In the genomic region with DNA sequence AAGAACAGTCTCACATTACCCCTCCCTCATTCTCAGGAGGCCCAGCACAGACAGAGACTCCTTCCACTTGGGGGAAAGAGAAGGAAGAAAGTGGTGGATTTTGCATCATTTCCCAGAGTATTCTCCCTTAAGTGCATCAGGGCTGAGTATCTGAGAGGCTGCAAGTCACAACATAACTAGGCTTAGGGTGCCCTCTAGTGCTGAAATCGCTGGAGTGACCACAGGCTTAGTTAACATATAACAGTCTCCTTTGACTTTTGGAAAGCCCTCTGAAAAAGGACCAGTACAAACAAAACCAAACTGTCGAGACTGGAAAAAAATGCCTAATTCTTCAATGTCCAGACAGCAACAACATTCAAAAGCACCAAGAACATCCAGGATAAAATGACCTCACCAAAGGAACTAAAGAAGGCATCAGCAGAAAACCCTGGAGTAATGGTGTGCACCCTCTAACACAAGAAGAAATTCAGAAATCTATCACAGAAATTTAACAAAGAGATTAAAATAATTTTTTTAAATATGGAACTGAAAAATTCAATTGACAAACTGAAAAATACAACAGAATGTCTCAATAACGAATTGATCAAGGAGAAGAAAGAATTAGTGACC, we compare ENCODE assay signal across 8 cellular contexts.
DNase-seq lines count a peak whose midpoint lies in the region; ATAC-seq, FAIRE-seq and TF ChIP-seq lines count a peak whose summit lies in the region.

No MANE protein-coding gene starts in this region.

- H3K79me1 ChIP-seq in IMR-90 (ENCODE audit: low read depth in 1 of 2, low read length in 2 of 2), result no peaks in the 10 kb centered on the region

- BruUV-seq in IMR-90 (replicated peaks; lab: Mats Ljungman, UMichigan) (no TSS peak), OCI-LY7 (replicated peaks; lab: Mats Ljungman, UMichigan) (no TSS peak), HepG2 (replicated peaks; lab: Mats Ljungman, UMichigan) (no TSS peak)

- no peaks in the 10 kb centered on the region for H3K9me1 ChIP-seq in IMR-90 (ENCODE audit: insufficient read depth, low read length)

- H3K9me3 ChIP-seq in IMR-90 (ENCODE audit: control insufficient read depth, insufficient read depth, low read length) (no peaks in the 10 kb centered on the region), OCI-LY7 (ENCODE audit: low read length) (no peaks in the 10 kb centered on the region), HepG2 (ENCODE audit: low read length) (no peaks in the 10 kb centered on the region), aorta (ENCODE audit: control insufficient read depth, low read length) (no peaks in the 10 kb centered on the region)

- ATAC-seq in IMR-90 (ENCODE audit: low read depth) (peak; percentile 91), HepG2 (peak; percentile 98), aorta (ENCODE audit: low FRiP score) (no peak)

- DNase-seq in GM04503 (ENCODE audit: low read depth) (peak; percentile 13), H4 (ENCODE audit: low spot score) (peak; percentile 75), IMR-90 (peak; percentile 69), OCI-LY7 (ENCODE audit: low spot score) (peak; percentile 73), HepG2 (ENCODE audit: low spot score) (peak; percentile 63), aorta (no peak)

- H3K36me3 Mint-ChIP-seq in brain, result no peaks in the 10 kb centered on the region

- peaks cover 13 to 70% (median 29%) of the 10 kb centered on the region in 5 experiments for H3K9me3 Mint-ChIP-seq in brain

- no peak overlapping the region for H2BK20ac ChIP-seq in IMR-90 (ENCODE audit: low read depth, low read length)

- no peaks in the 10 kb centered on the region for H3K27me3 Mint-ChIP-seq in brain

- WGBS in IMR-90 (ENCODE audit: extremely low coverage in 2 of 2, insufficient read length in 1 of 2), 2 experiments, result 0% methylated on average over 1 of the region's 3 CpGs; no CpG with 5 or more reads in 1 of the 2 experiments
- 1% methylated on average over 3 of the region's 3 CpGs for WGBS in HepG2 (ENCODE audit: low lambda C conversion rate)
- WGBS in aorta, 2 donors, result 0 to 13% methylated on average over 3 of the region's 3 CpGs

- H2BK15ac ChIP-seq in IMR-90 (ENCODE audit: low read depth, low read length), result no peak overlapping the region

- H3K36me3 ChIP-seq in IMR-90 (ENCODE audit: control insufficient read depth, insufficient read depth, low read length) (no peaks in the 10 kb centered on the region), OCI-LY7 (ENCODE audit: insufficient read depth, low read length) (no peaks in the 10 kb centered on the region), HepG2 (replicated peaks in 1 of 2; ENCODE audit: control insufficient read depth in 1 of 2, insufficient read depth in 2 of 2, low read length in 2 of 2) (no peaks in the 10 kb centered on the region), aorta (ENCODE audit: control insufficient read depth in 1 of 2, insufficient read depth in 2 of 2, low read length in 1 of 2) (no peaks in the 10 kb centered on the region)

- no peaks in the 10 kb centered on the region for H3K4me1 Mint-ChIP-seq in brain

- H3K14ac ChIP-seq in IMR-90 (replicated peaks; ENCODE audit: low read depth, low read length), result no peak overlapping the region

- CTCF ChIA-PET in IMR-90 (lab: Yijun Ruan, JAX) (interaction anchor here (0.6 kb wide), 1 partner anchor 351 kb away, joined by 3 read pairs; no protein-coding TSS in a partner anchor), OCI-LY7 (lab: Charles Lee; ENCODE audit: unreplicated experiment) (no interaction called here), HepG2 (lab: Yijun Ruan, JAX; ENCODE audit: low intra/inter-chr PET ratio, low total read pairs) (interaction anchor here (1.6 kb wide), 1 partner anchor 1256 kb away, joined by 16 read pairs; no protein-coding TSS in a partner anchor)

- H2AK9ac ChIP-seq in IMR-90 (replicated peaks; ENCODE audit: low read depth, low read length, poor library complexity), result no peak overlapping the region

- H3K4me1 ChIP-seq in IMR-90 (ENCODE audit: control insufficient read depth, insufficient read depth, low read length) (no peaks in the 10 kb centered on the region), OCI-LY7 (ENCODE audit: insufficient read depth, low read length, poor library complexity, severe bottlenecking) (no peaks in the 10 kb centered on the region), HepG2 (ENCODE audit: insufficient read depth, low read length) (no peaks in the 10 kb centered on the region), aorta (ENCODE audit: control insufficient read depth in 1 of 2, insufficient read depth in 2 of 2, low read length in 2 of 2) (no peaks in the 10 kb centered on the region)

- H2AFZ ChIP-seq in IMR-90 (replicated peaks; ENCODE audit: low read length, poor library complexity), result no peak overlapping the region
- H2AFZ ChIP-seq in OCI-LY7 (ENCODE audit: low read length), result no peak overlapping the region
- H2AFZ ChIP-seq in HepG2 (ENCODE audit: low read length), result no peak overlapping the region

- H4K20me1 ChIP-seq in IMR-90 (ENCODE audit: insufficient read depth, low read length) (no peaks in the 10 kb centered on the region), OCI-LY7 (ENCODE audit: insufficient read depth, low read length) (no peaks in the 10 kb centered on the region), HepG2 (ENCODE audit: insufficient read depth, low read length) (no peaks in the 10 kb centered on the region)

- H3K27me3 ChIP-seq in IMR-90 (ENCODE audit: control insufficient read depth, insufficient read depth, low read length) (no peaks in the 10 kb centered on the region), HepG2 (ENCODE audit: control insufficient read depth in 1 of 2, insufficient read depth in 2 of 2, low read length in 2 of 2) (no peaks in the 10 kb centered on the region), aorta (ENCODE audit: control insufficient read depth in 1 of 2, insufficient read depth in 2 of 2, low read length in 1 of 2) (no peaks in the 10 kb centered on the region)

- TF ChIP-seq RAD21 in IMR-90 (IDR thresholded peaks at IDR 0.05; ENCODE audit: low read length), result peak; percentile 79
- peak; percentile 57 for TF ChIP-seq RAD21 in HepG2 (CRISPR knock-in tag; IDR thresholded peaks at IDR 0.05)

- H3K56ac ChIP-seq in IMR-90 (ENCODE audit: extremely low read depth, insufficient read depth, low read length), result no peak overlapping the region

- peak; percentile 74 for FAIRE-seq in HepG2 (lab: Jason Lieb, UNC)

- intact Hi-C loops in IMR-90 (cut with micrococcal nuclease) (loop anchor here (1.0 to 10.0 kb wide), 4 partner anchors 239 to 1257 kb away; no protein-coding TSS in a partner anchor), OCI-LY7 (cut with micrococcal nuclease; ENCODE audit: unreplicated experiment) (loop anchor here (2.0 kb wide), 1 partner anchor 1259 kb away; no protein-coding TSS in a partner anchor), HepG2 (cut with micrococcal nuclease; ENCODE audit: unreplicated experiment) (loop anchor here (10.0 kb wide), 1 partner anchor 1729 kb away; no protein-coding TSS in a partner anchor), aorta (cut with DNase I) (loop anchor here in 1 of 2 donors (5.0 kb wide), 1 partner anchor 1257 kb away; no protein-coding TSS in a partner anchor)

- no peak overlapping the region for H2BK120ac ChIP-seq in IMR-90 (ENCODE audit: low read depth, low read length)

- peak; percentile 77 for TF ChIP-seq CTCF in 22Rv1 (IDR thresholded peaks at IDR 0.05)
- TF ChIP-seq CTCF in IMR-90 (conservative IDR thresholded peaks at IDR 0.05; ENCODE audit: low read depth, low read length), result peak; percentile 69
- TF ChIP-seq CTCF in OCI-LY7 (conservative IDR thresholded peaks at IDR 0.05; ENCODE audit: low read length), result peak; percentile 87
- peak; percentile 58 to 75 for TF ChIP-seq CTCF in brain (conservative IDR thresholded peaks at IDR 0.05)
- peak; percentile 82 for TF ChIP-seq CTCF in HepG2 (CRISPR knock-in tag; IDR thresholded peaks at IDR 0.05)

- no peak overlapping the region for H4K5ac ChIP-seq in IMR-90 (ENCODE audit: low read depth, low read length)

- no peak overlapping the region for H4K8ac ChIP-seq in IMR-90 (ENCODE audit: low read depth in 2 of 2, low read length in 2 of 2)

- H2AK5ac ChIP-seq in IMR-90 (ENCODE audit: low read depth, low read length), result no peak overlapping the region

- H3K27ac Mint-ChIP-seq in brain, result no peak overlapping the region

- H3K23ac ChIP-seq in IMR-90 (ENCODE audit: low read depth, low read length), result no peak overlapping the region

- TF ChIP-seq POLR2A in IMR-90 (IDR thresholded peaks at IDR 0.05; ENCODE audit: low read depth, low read length), result no peak
- no peak for TF ChIP-seq POLR2A in HepG2 (IDR thresholded peaks at IDR 0.05; ENCODE audit: insufficient read depth in 1 of 2, low read depth in 2 of 2, low read length in 2 of 2)

- no peak overlapping the region for H2BK5ac ChIP-seq in IMR-90 (ENCODE audit: low read depth, low read length, poor library complexity, severe bottlenecking)

- no peak overlapping the region for H3K4me3 ChIP-seq in IMR-90 (ENCODE audit: insufficient read depth, low read depth, low read length)
- no peak overlapping the region for H3K4me3 ChIP-seq in OCI-LY7 (ENCODE audit: low read depth, low read length, poor library complexity, severe bottlenecking)
- H3K4me3 ChIP-seq in HepG2 (replicated peaks in 1 of 3; ENCODE audit: insufficient read depth in 1 of 3, low read depth in 2 of 3, low read length in 3 of 3), result no peak overlapping the region
- H3K4me3 ChIP-seq in aorta (ENCODE audit: low read length in 2 of 2), result no peak overlapping the region

- POLR2A ChIA-PET in IMR-90 (lab: Charles Lee; ENCODE audit: unreplicated experiment) (no interaction called here), OCI-LY7 (lab: Charles Lee) (interaction anchor here (0.6 kb wide), 1 partner anchor 672 kb away, joined by 4 read pairs; no protein-coding TSS in a partner anchor), HepG2 (lab: Yijun Ruan, JAX) (no interaction called here)

- no peak overlapping the region for H4K91ac ChIP-seq in IMR-90 (ENCODE audit: insufficient read depth, low read depth, low read length)

- dilution Hi-C loops in IMR-90 (cut with HindIII; ENCODE audit: low sequenced_read_pairs, unreplicated experiment), result no loop called here

- no peak overlapping the region for H3K4ac ChIP-seq in IMR-90 (ENCODE audit: low read depth, low read length)

- no peaks in the 10 kb centered on the region for H3K9me2 ChIP-seq in OCI-LY7 (ENCODE audit: insufficient read depth, low read length)

- H3K4me2 ChIP-seq in IMR-90 (ENCODE audit: low read depth, low read length), result no peak overlapping the region
- H3K4me2 ChIP-seq in OCI-LY7 (ENCODE audit: low read length), result no peak overlapping the region
- H3K4me2 ChIP-seq in HepG2 (ENCODE audit: low read depth, low read length), result no peak overlapping the region

- no peaks in the 10 kb centered on the region for H3K79me2 ChIP-seq in OCI-LY7 (ENCODE audit: insufficient read depth, low read depth, low read length)
- no peaks in the 10 kb centered on the region for H3K79me2 ChIP-seq in HepG2 (ENCODE audit: insufficient read depth, low read length)

- H3K18ac ChIP-seq in IMR-90 (ENCODE audit: low read depth, low read length), result no peak overlapping the region

- in situ Hi-C loops in IMR-90 (cut with MboI; ENCODE audit: low sequenced_read_pairs) (loop anchor here (10.0 kb wide), 1 partner anchor 1259 kb away; no protein-coding TSS in a partner anchor), HepG2 (cut with HindIII; ENCODE audit: extremely low pct_ligation_motif_present, low pct_unique_long_range_greater_than_20kb) (loop anchor here (25.0 kb wide), 1 partner anchor 1262 kb away; no protein-coding TSS in a partner anchor)

- H3K9ac ChIP-seq in IMR-90 (ENCODE audit: low read depth, low read length) (no peak overlapping the region), HepG2 (ENCODE audit: insufficient read depth, low read depth, low read length) (no peak overlapping the region)

- no peak overlapping the region for H3K4me3 Mint-ChIP-seq in brain

- TF ChIP-seq EP300 in HepG2 (IDR thresholded peaks at IDR 0.05; ENCODE audit: low read depth in 2 of 2, low read length in 2 of 2), result no peak
- no peak for TF ChIP-seq EP300 in HepG2 (CRISPR knock-in tag; IDR thresholded peaks at IDR 0.05; ENCODE audit: borderline replicate concordance)

- H3K27ac ChIP-seq in 22Rv1, result no peak overlapping the region
- H3K27ac ChIP-seq in IMR-90 (ENCODE audit: insufficient read depth, low read length), result no peak overlapping the region
- no peak overlapping the region for H3K27ac ChIP-seq in OCI-LY7 (ENCODE audit: low read depth, low read length, poor library complexity, severe bottlenecking)
- no peak overlapping the region for H3K27ac ChIP-seq in HepG2 (ENCODE audit: extremely low read length, insufficient read depth, low read length)
- H3K27ac ChIP-seq in aorta (ENCODE audit: low read depth in 1 of 2, low read length in 2 of 2), result no peak overlapping the region

Comparison
In these comparisons a context has a peak if more than half of its experiments do, and no peak if none do; other contexts are left out.
1. DNase-seq: peak in GM04503 (single experiment), H4 (single experiment), IMR-90 (single experiment), OCI-LY7 (single experiment) and HepG2 (single experiment); none in aorta (0 of 2).
2. Peak in every context shown above with its lines, with median percentiles within 50 percentile points of each other: CTCF ChIP-seq.